In the genomic region with DNA sequence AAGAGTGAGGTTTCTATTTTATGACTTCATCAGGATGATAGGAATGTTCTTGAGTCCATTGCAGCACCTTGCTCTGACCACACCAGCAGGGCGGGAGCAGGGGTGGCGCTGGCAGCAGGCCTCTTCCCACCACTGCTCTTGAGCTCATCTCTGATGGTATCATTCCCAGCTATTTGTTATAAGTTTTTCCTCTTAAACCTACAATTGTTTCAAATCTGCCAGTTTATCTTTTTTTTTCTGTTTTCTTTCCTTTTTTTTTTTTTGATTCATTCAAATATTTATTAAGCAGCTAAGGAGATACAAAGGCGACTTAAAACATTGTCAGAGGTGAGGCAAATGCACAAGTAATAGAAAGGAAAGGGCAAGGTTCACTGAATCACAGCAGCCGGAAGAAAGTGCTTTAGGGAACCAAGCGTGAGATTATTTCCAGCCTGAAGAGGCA, we compare ENCODE assay signal across 1 cellular context.
TF ChIP-seq lines count a peak whose summit lies in the region.

No MANE protein-coding gene starts in this region.

TF ChIP-seq in IMR-90, 13 proteins besides CTCF, POLR2A, EP300 and RAD21 (continued from another document):
- no peak for TF ChIP-seq NFE2L2 (IDR thresholded peaks at IDR 0.05; ENCODE audit: low read depth, low read length)
- TF ChIP-seq MAFK (IDR thresholded peaks at IDR 0.05; ENCODE audit: low read depth, low read length) = no peak
- TF ChIP-seq CEBPB (IDR thresholded peaks at IDR 0.05; ENCODE audit: low read depth, low read length) = no peak
- no peak for TF ChIP-seq RCOR1 (IDR thresholded peaks at IDR 0.05; ENCODE audit: insufficient replicate concordance, low read length)
- no peak for TF ChIP-seq FOS (IDR thresholded peaks at IDR 0.05; ENCODE audit: low read depth, low read length)
- no peak for TF ChIP-seq RFX5 (IDR thresholded peaks at IDR 0.05; ENCODE audit: low read depth, low read length)
- TF ChIP-seq, protein P1, sequence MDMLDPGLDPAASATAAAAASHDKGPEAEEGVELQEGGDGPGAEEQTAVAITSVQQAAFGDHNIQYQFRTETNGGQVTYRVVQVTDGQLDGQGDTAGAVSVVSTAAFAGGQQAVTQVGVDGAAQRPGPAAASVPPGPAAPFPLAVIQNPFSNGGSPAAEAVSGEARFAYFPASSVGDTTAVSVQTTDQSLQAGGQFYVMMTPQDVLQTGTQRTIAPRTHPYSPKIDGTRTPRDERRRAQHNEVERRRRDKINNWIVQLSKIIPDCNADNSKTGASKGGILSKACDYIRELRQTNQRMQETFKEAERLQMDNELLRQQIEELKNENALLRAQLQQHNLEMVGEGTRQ (IDR thresholded peaks at IDR 0.05; ENCODE audit: low read depth, low read length) = no peak
- TF ChIP-seq, protein P2, sequence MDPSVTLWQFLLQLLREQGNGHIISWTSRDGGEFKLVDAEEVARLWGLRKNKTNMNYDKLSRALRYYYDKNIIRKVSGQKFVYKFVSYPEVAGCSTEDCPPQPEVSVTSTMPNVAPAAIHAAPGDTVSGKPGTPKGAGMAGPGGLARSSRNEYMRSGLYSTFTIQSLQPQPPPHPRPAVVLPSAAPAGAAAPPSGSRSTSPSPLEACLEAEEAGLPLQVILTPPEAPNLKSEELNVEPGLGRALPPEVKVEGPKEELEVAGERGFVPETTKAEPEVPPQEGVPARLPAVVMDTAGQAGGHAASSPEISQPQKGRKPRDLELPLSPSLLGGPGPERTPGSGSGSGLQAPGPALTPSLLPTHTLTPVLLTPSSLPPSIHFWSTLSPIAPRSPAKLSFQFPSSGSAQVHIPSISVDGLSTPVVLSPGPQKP (IDR thresholded peaks at IDR 0.05; ENCODE audit: borderline replicate concordance, low read depth, low read length) = no peak
- no peak for TF ChIP-seq CHD1 (IDR thresholded peaks at IDR 0.05; ENCODE audit: low read depth, low read length)
- TF ChIP-seq MAZ (IDR thresholded peaks at IDR 0.05; ENCODE audit: borderline replicate concordance, low read depth, low read length) = no peak
